Comparison of ENCODE assay signal across 18 cellular contexts in the genomic region with DNA sequence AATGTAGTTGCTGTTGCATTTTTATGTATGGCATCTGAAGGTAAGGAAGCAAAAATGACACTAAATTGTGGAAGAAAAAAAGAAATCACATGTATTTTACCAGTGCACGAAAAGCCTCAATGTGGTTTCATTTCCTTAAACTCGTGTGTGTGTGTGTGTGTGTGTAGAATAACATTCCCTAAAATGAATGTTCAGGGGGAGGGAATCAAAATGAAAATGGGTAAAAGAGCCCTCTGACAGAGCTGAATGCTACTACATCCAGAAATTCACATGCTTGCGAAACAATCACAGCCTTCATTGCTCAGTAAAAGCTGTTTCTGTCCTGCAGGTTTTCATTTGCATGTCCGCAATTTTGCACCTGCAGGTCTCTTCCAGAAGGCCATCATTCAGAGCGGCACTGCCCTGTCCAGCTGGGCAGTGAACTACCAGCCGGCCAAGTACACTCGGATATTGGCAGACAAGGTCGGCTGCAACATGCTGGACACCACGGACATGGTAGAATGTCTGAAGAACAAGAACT.
"Had no signal": no experiment of that assay in that cellular context is flagged by ENCODE, and none has a peak within 500 bp of the region (broad histone marks: within the 10 kb centered on the region; RNA-seq: fewer than 3 reads in every experiment).

No MANE protein-coding gene starts in this region.

- DNase-seq: activated CD4-positive, alpha-beta memory T cell treated with anti-CD3 and anti-CD28 coated beads, Interleukin-2, amount 10 ng/mL, durations not matched to agents 7 days and 5 days; activated naive CD4-positive, alpha-beta T cell treated with anti-CD3 and anti-CD28 coated beads, Interleukin-2, amount 10 ng/mL, durations not matched to agents 7 days and 5 days; activated T-cell treated with anti-CD3 and anti-CD28 coated beads, Interleukin-2, amount 50 U/mL, for 24 hours; esophagus squamous epithelium; islet precursor cell; naive B cell; retina; stimulated activated CD4-positive, alpha-beta T cell treated with anti-CD3 and anti-CD28 coated beads, Interleukin-15, amount 100 ng/mL, for 24 hours; stimulated activated CD4-positive, alpha-beta T cell treated with anti-CD3 and anti-CD28 coated beads, Interleukin-4, amount 100 ng/mL, for 4 hours; stimulated activated CD8-positive, alpha-beta memory T cell treated with anti-CD3 and anti-CD28 coated beads, Interleukin-4, amount 100 ng/mL, for 48 hours; stimulated activated naive CD8-positive, alpha-beta T cell treated with anti-CD3 and anti-CD28 coated beads, Interleukin-15, Interleukin-2, amounts not matched to agents 100 U/mL and 50 U/mL, for 24 hours; WERI-Rb-1 had no signal

- H3K79me2 ChIP-seq: parathyroid adenoma had no signal

- H3K9ac ChIP-seq: parathyroid adenoma had no signal

- H2AFZ ChIP-seq: parathyroid adenoma had no signal

- H3K27me3 ChIP-seq: ascending aorta, cardiac muscle cell, esophagus squamous epithelium, gastroesophageal sphincter had no signal

- H3K36me3 ChIP-seq: ascending aorta, cardiac muscle cell, esophagus squamous epithelium, WERI-Rb-1 had no signal

- H3K9me3 ChIP-seq: ascending aorta, esophagus squamous epithelium, gastroesophageal sphincter had no signal

- H3K4me1 ChIP-seq: ascending aorta, gastroesophageal sphincter, parathyroid adenoma had no signal

- ATAC-seq: gastroesophageal sphincter; stimulated activated naive CD8-positive, alpha-beta T cell treated with anti-CD3 and anti-CD28 coated beads, Interleukin-15, Interleukin-2, amounts not matched to agents 100 U/mL and 50 U/mL, for 24 hours had no signal

- H3K4me3 ChIP-seq: ascending aorta, cardiac muscle cell, esophagus squamous epithelium, gastroesophageal sphincter, lung, skin epidermis had no signal

- H3K27ac ChIP-seq: ascending aorta, cardiac muscle cell, esophagus squamous epithelium, gastroesophageal sphincter, parathyroid adenoma, skin epidermis, WERI-Rb-1 had no signal
